ENCODE assay signal across 10 cellular contexts in genomic region chr14:75442642-75443041, GRCh38. TPM values are rescaled to one million over a fixed set of nuclear protein-coding genes. Genes with fewer than 3 reads are reported as not detected.
DNase-seq lines count a peak whose midpoint lies in the region; ATAC-seq, FAIRE-seq and TF ChIP-seq lines count a peak whose summit lies in the region.
"Had no signal": no experiment of that assay in that cellular context is flagged by ENCODE, and none has a peak within 500 bp of the region (broad histone marks: within the 10 kb centered on the region; RNA-seq: fewer than 3 reads in every experiment).

No MANE protein-coding gene starts in this region.

- TF ChIP-seq EP300 in K562 (IDR thresholded peaks at IDR 0.05; ENCODE audit: low read length) (peak; percentile 54), suprapubic skin (IDR thresholded peaks at IDR 0.05) (no peak)

- intact Hi-C loops in K562 (cut with micrococcal nuclease) = no loop called here
- intact Hi-C loops in left lung (cut with DNase I) = no loop called here

- H2AK5ac ChIP-seq in H9 (ENCODE audit: insufficient read length, low read length) = no peak overlapping the region

- H3K27ac ChIP-seq in H9 (ENCODE audit: insufficient read length, low read depth, low read length) (no peak overlapping the region), K562 (ENCODE audit: extremely low read depth, low read depth, low read length) (peak overlapping the region; percentile 58), left lung (peak overlapping the region; percentile 37 to 69), suprapubic skin (peak overlapping the region; percentile 49)

- H3K4me1 Mint-ChIP-seq in H9 = peaks cover 32 to 39% of the 10 kb centered on the region in 2 experiments

- no peak for TF ChIP-seq RAD21 in K562 (CRISPR knock-in tag; conservative IDR thresholded peaks at IDR 0.05 in 1 of 2, IDR thresholded peaks at IDR 0.05 in 1 of 2)

- BruUV-seq in K562 (replicated peaks; lab: Mats Ljungman, UMichigan) = no TSS peak

- H3K27me3 ChIP-seq in H9 (ENCODE audit: insufficient read depth, low read length) (no peaks in the 10 kb centered on the region), K562 (ENCODE audit: control insufficient read depth in 2 of 2, insufficient read depth in 2 of 2, low read length in 2 of 2) (no peaks in the 10 kb centered on the region), left lung (no peaks in the 10 kb centered on the region), suprapubic skin (no peaks in the 10 kb centered on the region)

- TF ChIP-seq CTCF in H9 (conservative IDR thresholded peaks at IDR 0.05) (no peak), K562 (IDR thresholded peaks at IDR 0.05 in 2 of 3, conservative IDR thresholded peaks at IDR 0.05 in 1 of 3; ENCODE audit: insufficient read depth in 2 of 3, low read depth in 1 of 3, low read length in 3 of 3) (no peak), left lung (IDR thresholded peaks at IDR 0.05) (no peak), suprapubic skin (IDR thresholded peaks at IDR 0.05) (no peak)

- no peak overlapping the region for H3T11ph ChIP-seq in H9 (ENCODE audit: low read length)

- no peak overlapping the region for H2AFZ ChIP-seq in H9 (ENCODE audit: low read length)
- peak overlapping the region; percentile 84 for H2AFZ ChIP-seq in K562 (ENCODE audit: low read depth, low read length)

- peak overlapping the region in 2 of 3 experiments; percentile 74 to 81; a peak in 3 of 7 replicates for H3K27ac Mint-ChIP-seq in H9

- H3K18ac ChIP-seq in H9 (ENCODE audit: insufficient read length, low read depth, low read length) = no peak overlapping the region

- H3K36me3 ChIP-seq in K562 (ENCODE audit: control insufficient read depth, insufficient read depth, low read length) (no peaks in the 10 kb centered on the region), left lung (peaks cover 0 to 74% of the 10 kb centered on the region in 2 donors), suprapubic skin (peaks cover 44% of the 10 kb centered on the region)

- H2BK120ac ChIP-seq in H9 (ENCODE audit: low read depth, low read length, poor library complexity, severe bottlenecking) = no peak overlapping the region

- H3K4me3 ChIP-seq in K562 = no peak overlapping the region
- H3K4me3 ChIP-seq in left lung = no peak overlapping the region
- H3K4me3 ChIP-seq in suprapubic skin = no peak overlapping the region

- H2BK15ac ChIP-seq in H9 (ENCODE audit: low read depth, low read length) = no peak overlapping the region

- H4K20me1 ChIP-seq in H9 (ENCODE audit: control insufficient read depth, insufficient read depth, insufficient read length) (no peaks in the 10 kb centered on the region), K562 (replicated peaks; ENCODE audit: control insufficient read depth, insufficient read depth, low read length) (no peaks in the 10 kb centered on the region)

- FAIRE-seq in K562 (lab: Jason Lieb, UNC) = peak; percentile 97

- H2BK20ac ChIP-seq in H9 (ENCODE audit: low read depth, low read length, poor library complexity, severe bottlenecking) = no peak overlapping the region

- DNase-seq in H9 = no peak
- DNase-seq in K562 (ENCODE audit: extremely low read depth in 1 of 4, low spot score in 3 of 4) = peak; percentile 63 to 80 (median 70)
- no peak for DNase-seq in left lung
- DNase-seq in suprapubic skin (ENCODE audit: low spot score in 2 of 2) = peak in 1 of 2 donors; percentile 44
- DNase-seq in activated naive CD4-positive, alpha-beta T cell treated with anti-CD3 and anti-CD28 coated beads, Interleukin-2, amount 50 U/mL, for 16 hours = no peak
- DNase-seq in SKM-1 (lab: John Stamatoyannopoulos, UW; ENCODE audit: unreplicated experiment) = no peak
- DNase-seq in stimulated activated CD4-positive, alpha-beta T cell treated with anti-CD3 and anti-CD28 coated beads, Interleukin-4, amount 100 ng/mL, for 24 hours = no peak
- DNase-seq in activated T-cell treated with anti-CD3 and anti-CD28 coated beads for 4 hours = no peak
- DNase-seq: amygdala, NCI-H2081 treated with DMSO at 0.1 percent for 48 hours had no signal

- TF ChIP-seq POLR2A in K562 (conservative IDR thresholded peaks at IDR 0.05) (no peak), suprapubic skin (IDR thresholded peaks at IDR 0.05) (no peak)

- peaks cover 3% of the 10 kb centered on the region; the same call in 1 of the 2 replicates for H3K4me1 ChIP-seq in H9 (ENCODE audit: insufficient read depth, low read length)
- H3K4me1 ChIP-seq in K562 (replicated peaks in 1 of 2; ENCODE audit: control insufficient read depth in 2 of 2, insufficient read depth in 2 of 2, low read length in 2 of 2) = peaks cover 19 to 36% of the 10 kb centered on the region in 2 experiments
- peaks cover 13 to 76% of the 10 kb centered on the region in 2 donors for H3K4me1 ChIP-seq in left lung
- H3K4me1 ChIP-seq in suprapubic skin = peaks cover 48% of the 10 kb centered on the region

- no peak overlapping the region for H3K14ac ChIP-seq in H9 (ENCODE audit: insufficient read depth, low read length)

- H4K5ac ChIP-seq in H9 (ENCODE audit: insufficient read length, low read depth, low read length) = no peak overlapping the region

- H3K9me3 ChIP-seq in H9 (ENCODE audit: control insufficient read depth, low read depth, low read length) (no peaks in the 10 kb centered on the region), K562 (replicated peaks; ENCODE audit: control insufficient read depth, insufficient read depth, low read depth, low read length) (no peaks in the 10 kb centered on the region), left lung (no peaks in the 10 kb centered on the region), suprapubic skin (no peaks in the 10 kb centered on the region)

- no peak overlapping the region for H3K4ac ChIP-seq in H9 (ENCODE audit: low read depth, low read length)

- in situ Hi-C loops in K562 (cut with MboI) = no loop called here

- no peak overlapping the region for H3K4me3 Mint-ChIP-seq in H9

- H2BK5ac ChIP-seq in H9 (ENCODE audit: insufficient read length, low read length) = no peak overlapping the region

- ATAC-seq in K562 = peak; percentile 85
- ATAC-seq in left lung = peak; percentile 13

- H3K27me3 Mint-ChIP-seq in H9 (ENCODE audit: low read depth) = no peaks in the 10 kb centered on the region

- no peaks in the 10 kb centered on the region for H3K9me3 Mint-ChIP-seq in H9

- no peak overlapping the region for H3K56ac ChIP-seq in H9 (ENCODE audit: insufficient read length, low read depth, low read length)

- no peaks in the 10 kb centered on the region for H3K9me1 ChIP-seq in K562 (ENCODE audit: control insufficient read depth, insufficient read depth, low read length)

- POLR2A ChIA-PET in K562 (lab: Yijun Ruan, JAX) = interaction anchor here (0.7 kb wide), 1 partner anchor 9 kb away, joined by 3 read pairs; no protein-coding TSS in a partner anchor

- CTCF ChIA-PET in K562 (lab: Yijun Ruan, JAX; ENCODE audit: low intra/inter-chr PET ratio) = interaction anchor here (0.6 kb wide), 1 partner anchor 225 kb away, joined by 3 read pairs; no protein-coding TSS in a partner anchor

- WGBS in H9 (ENCODE audit: extremely low coverage, insufficient read length, low lambda C conversion rate) = no CpG with 5 or more reads among the region's 8 CpGs
- 0% methylated on average over 6 of the region's 8 CpGs for WGBS in K562 (ENCODE audit: insufficient coverage, low coverage, missing lambda C conversion rate)
- WGBS in suprapubic skin = 53% methylated on average over 8 of the region's 8 CpGs

- peaks cover 15 to 43% (median 34%) of the 10 kb centered on the region in 3 experiments for H3K36me3 Mint-ChIP-seq in H9 (ENCODE audit: insufficient read depth in 1 of 3, low read depth in 3 of 3)

- H4K8ac ChIP-seq in H9 (replicated peaks; ENCODE audit: insufficient read length, low read depth, low read length) = no peak overlapping the region

- H3K4me2 ChIP-seq in H9 (ENCODE audit: insufficient read depth, insufficient read length, low read length) (no peak overlapping the region), K562 (ENCODE audit: insufficient read depth, low read length) (peak overlapping the region; percentile 54)

- H3K23ac ChIP-seq in H9 (ENCODE audit: insufficient read length, low read depth, low read length) = no peak overlapping the region

- H3K79me2 ChIP-seq in H9 (ENCODE audit: insufficient read depth, low read length) (no peaks in the 10 kb centered on the region), K562 (ENCODE audit: control insufficient read depth, insufficient read depth, low read length) (no peaks in the 10 kb centered on the region)

- no peaks in the 10 kb centered on the region for H3K79me1 ChIP-seq in H9 (ENCODE audit: insufficient read depth, low read depth, low read length, poor library complexity, severe bottlenecking)

- no peak overlapping the region for H2BK12ac ChIP-seq in H9 (ENCODE audit: insufficient read length, low read depth, low read length)

- no peaks in the 10 kb centered on the region for H3K23me2 ChIP-seq in H9 (ENCODE audit: insufficient read length, low read depth, low read length, poor library complexity, severe bottlenecking)

- H3K9ac ChIP-seq in H9 (ENCODE audit: extremely low read depth, insufficient read length, low read length) (no peak overlapping the region), K562 (ENCODE audit: insufficient read depth in 1 of 2, low read depth in 2 of 2, low read length in 2 of 2) (peak overlapping the region; percentile 30 to 53; a peak in 3 of 4 replicates)

- no peak overlapping the region for H4K91ac ChIP-seq in H9 (ENCODE audit: insufficient read length, low read depth, low read length)

TF ChIP-seq in K562, 482 proteins besides CTCF, POLR2A, EP300 and RAD21 (continues in another document):
- TF ChIP-seq TBP (optimal IDR thresholded peaks at IDR 0.05; ENCODE audit: low read depth, low read length) = no peak
- no peak for TF ChIP-seq GABPB2 (CRISPR knock-in tag; conservative IDR thresholded peaks at IDR 0.05)

RNA-seq across cellular contexts. Expression of gene JDP2, which starts 14.8 kb away (rescaled TPM):
- total RNA-seq in H9 (2021) = 22.8 and 24.7 TPM in 2 replicates
- 1.3 and 2.2 TPM in 2 replicates for total RNA-seq in K562 (2011; cell fraction: chromatin; rRNA removed; ENCODE audit: low replicate concordance)
- total RNA-seq in K562 (2011; cell fraction: nucleolus; rRNA removed) = 0.67 and 1.3 TPM in 2 replicates
- 1.5 and 1.6 TPM in 2 replicates for total RNA-seq in K562 (2011; cell fraction: nucleoplasm; rRNA removed)
- total RNA-seq in K562 (2014; rRNA removed) = 13.8 and 16.7 TPM in 2 replicates
- 2.5 and 3.1 TPM in 2 replicates for total RNA-seq in K562 (2014; rRNA removed; fragmentation: Illumina TruSeq; extraction: Trizol)
- 1.7 and 2.4 TPM in 2 replicates for total RNA-seq in K562 (2015; rRNA removed; fragmentation: Illumina TruSeq; extraction: Trizol)
- total RNA-seq in K562 (2021) = 8.9 and 9.6 TPM in 2 replicates
- polyA plus RNA-seq in K562 (2011; rRNA removed) = 0.78 and 4.6 TPM in 2 replicates
- polyA plus RNA-seq in K562 (2011; cell fraction: cytosol; rRNA removed) = 1.1 and 4.4 TPM in 2 replicates
- 1.1 and 4.5 TPM in 2 replicates for polyA plus RNA-seq in K562 (2011; cell fraction: nucleus; rRNA removed)
- polyA plus RNA-seq in K562 (2012) = 2.0 and 14.4 TPM in 2 replicates
- 4.6 and 5.4 TPM in 2 replicates for polyA plus RNA-seq in K562 (2014; fragmentation: Illumina TruSeq; extraction: Trizol)
- under 1 TPM; 0.27 to 0.34 TPM for polyA plus RNA-seq in K562 (2014; fragmentation: Nextera tagmentation; extraction: Ambion mirVana)
- polyA plus RNA-seq in K562 (2014; rRNA removed) = 8.5 and 16.5 TPM in 2 replicates
- 0.53 and 2.8 TPM in 2 replicates for polyA minus RNA-seq in K562 (2011; rRNA and poly(A)+ RNA removed)
- 7.4 TPM in 1 of 2 replicates, not detected in the other for polyA minus RNA-seq in K562 (2011; cell fraction: cytosol; rRNA and poly(A)+ RNA removed)
- 0.40 and 3.4 TPM in 2 replicates for polyA minus RNA-seq in K562 (2011; cell fraction: nucleus; rRNA and poly(A)+ RNA removed)
- 10 to 100 TPM; 56.8 to 57.6 TPM for total RNA-seq in left lung
- 10 to 100 TPM; 36.0 to 72.7 (median 50.4) TPM for total RNA-seq in suprapubic skin

Comparison
In these comparisons a context has a peak if more than half of its experiments do, and no peak if none do; other contexts are left out.
1. DNase-seq: peak in K562 (4 of 4); none in H9 (single experiment), left lung (0 of 2), activated naive CD4-positive, alpha-beta T cell treated with anti-CD3 and anti-CD28 coated beads, Interleukin-2, amount 50 U/mL, for 16 hours (single experiment), SKM-1 (single experiment), stimulated activated CD4-positive, alpha-beta T cell treated with anti-CD3 and anti-CD28 coated beads, Interleukin-4, amount 100 ng/mL, for 24 hours (single experiment) and activated T-cell treated with anti-CD3 and anti-CD28 coated beads for 4 hours (single experiment).